ENCODE assay signal across 8 cellular contexts in the genomic region with DNA sequence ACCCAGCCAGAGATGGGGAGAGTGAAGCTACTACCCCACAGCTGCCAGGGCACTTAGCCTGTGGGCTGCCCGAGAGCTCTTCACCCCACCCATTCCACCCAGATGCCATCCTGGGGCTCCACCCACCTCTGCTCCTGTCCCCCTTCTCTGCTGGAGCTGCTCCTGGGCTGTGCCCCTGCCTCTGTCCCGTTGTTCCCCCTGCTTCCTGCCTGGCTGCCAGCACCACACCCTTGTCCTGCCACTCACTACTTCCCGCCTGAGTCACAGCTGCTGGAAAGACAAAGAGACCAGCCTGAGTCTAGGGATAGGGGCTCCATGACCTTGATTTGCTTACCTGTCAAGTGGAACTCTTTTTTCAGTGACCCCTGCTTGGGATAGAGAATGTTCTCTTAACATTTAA. TPM values are rescaled to one million over a fixed set of nuclear protein-coding genes. Genes with fewer than 3 reads are reported as not detected.
DNase-seq lines count a peak whose midpoint lies in the region; ATAC-seq and TF ChIP-seq lines count a peak whose summit lies in the region.

No MANE protein-coding gene starts in this region.

- H3K27ac Mint-ChIP-seq in T-helper 1 cell treated with Interleukin-12 subunit alpha and Interleukin-12 subunit beta and Interleukin-4 antibody, amounts not matched to agents 30 μg/mL and 1 μg/mL, for 36 hours: peak overlapping the region; percentile 83

- peaks cover 0 to 2% of the 10 kb centered on the region in 2 donors for H3K36me3 ChIP-seq in body of pancreas (replicated peaks in 1 of 2; ENCODE audit: insufficient read depth in 1 of 2, low read depth in 2 of 2)
- peaks cover 0 to 9% (median 3%) of the 10 kb centered on the region in 4 donors for H3K36me3 ChIP-seq in right lobe of liver

- no peaks in the 10 kb centered on the region for H3K27me3 ChIP-seq in body of pancreas
- no peaks in the 10 kb centered on the region for H3K27me3 ChIP-seq in right lobe of liver

- peaks cover 36% of the 10 kb centered on the region for H3K4me1 ChIP-seq in body of pancreas
- peaks cover 0 to 70% (median 14%) of the 10 kb centered on the region in 4 donors for H3K4me1 ChIP-seq in right lobe of liver

- intact Hi-C loops in body of pancreas (cut with DNase I): no loop called here
- intact Hi-C loops in right lobe of liver (cut with DNase I): no loop called here

- H3K36me3 Mint-ChIP-seq in T-helper 1 cell treated with Interleukin-12 subunit alpha and Interleukin-12 subunit beta and Interleukin-4 antibody, amounts not matched to agents 30 μg/mL and 1 μg/mL, for 36 hours (ENCODE audit: low read depth): peaks cover 22% of the 10 kb centered on the region

- TF ChIP-seq CTCF in body of pancreas (IDR thresholded peaks at IDR 0.05): no peak
- TF ChIP-seq CTCF in right lobe of liver (IDR thresholded peaks at IDR 0.05): no peak

- H3K4me3 ChIP-seq in body of pancreas: no peak overlapping the region
- no peak overlapping the region for H3K4me3 ChIP-seq in right lobe of liver

- no peak for ATAC-seq in body of pancreas
- peak; percentile 3 to 44 (median 26) for ATAC-seq in right lobe of liver
- ATAC-seq in GM21717 (IDR thresholded peaks at IDR 0.05; ENCODE audit: unreplicated experiment): no peak

- H3K9me3 ChIP-seq in body of pancreas (no peaks in the 10 kb centered on the region), right lobe of liver (no peaks in the 10 kb centered on the region)

- H3K4me1 Mint-ChIP-seq in T-helper 1 cell treated with Interleukin-12 subunit alpha and Interleukin-12 subunit beta and Interleukin-4 antibody, amounts not matched to agents 30 μg/mL and 1 μg/mL, for 36 hours (ENCODE audit: low read depth): peaks cover 38% of the 10 kb centered on the region

- no peak for TF ChIP-seq POLR2A in body of pancreas (IDR thresholded peaks at IDR 0.05)
- no peak for TF ChIP-seq POLR2A in right lobe of liver (IDR thresholded peaks at IDR 0.05)

- 29 to 36% methylated on average over 3 of the region's 3 CpGs for WGBS in body of pancreas, 2 donors
- WGBS in right lobe of liver (ENCODE audit: insufficient coverage, low coverage, low lambda C conversion rate, missing lambda C conversion rate): 38% methylated on average over 2 of the region's 3 CpGs

- no peak overlapping the region for H3K4me3 Mint-ChIP-seq in T-helper 1 cell treated with Interleukin-12 subunit alpha and Interleukin-12 subunit beta and Interleukin-4 antibody, amounts not matched to agents 30 μg/mL and 1 μg/mL, for 36 hours

- no peaks in the 10 kb centered on the region for H3K27me3 Mint-ChIP-seq in T-helper 1 cell treated with Interleukin-12 subunit alpha and Interleukin-12 subunit beta and Interleukin-4 antibody, amounts not matched to agents 30 μg/mL and 1 μg/mL, for 36 hours (ENCODE audit: low read depth)

- H3K27ac ChIP-seq in body of pancreas (peak overlapping the region in 3 of 4 donors; percentile 24 to 29 (median 27)), right lobe of liver (peak overlapping the region; percentile 36 to 53 (median 43)), temporal lobe (ENCODE audit: low read depth, low read length) (peak overlapping the region; percentile 44)

- DNase-seq in T-helper 1 cell (no peak), body of pancreas (no peak), right lobe of liver (peak in 1 of 3 donors; percentile 55), NCI-H1930 (lab: John Stamatoyannopoulos, UW) (no peak), hepatic stellate cell (ENCODE audit: low spot score) (no peak)

- H3K9me3 Mint-ChIP-seq in T-helper 1 cell treated with Interleukin-12 subunit alpha and Interleukin-12 subunit beta and Interleukin-4 antibody, amounts not matched to agents 30 μg/mL and 1 μg/mL, for 36 hours: no peaks in the 10 kb centered on the region

RNA-seq across cellular contexts. Expression of gene GNAI2, which starts 12.4 kb away (rescaled TPM):
- 10 to 100 TPM; 46.2 to 53.7 TPM for total RNA-seq in body of pancreas
- 100 to 1,000 TPM in 2 of 6 experiments, 10 to 100 TPM in 4; 73.3 to 125 (median 98.7) TPM for total RNA-seq in right lobe of liver
- total RNA-seq in temporal lobe: 83.1 TPM

RNA-seq across cellular contexts. Expression of gene SEMA3B, which starts 20.6 kb away (rescaled TPM):
- 100 to 1,000 TPM in 1 of 2 donors, 10 to 100 TPM in 1; 71.1 to 116 TPM for total RNA-seq in body of pancreas
- total RNA-seq in right lobe of liver: 1 to 10 TPM; 1.7 to 4.5 (median 2.6) TPM
- 3.2 TPM for total RNA-seq in temporal lobe

RNA-seq across cellular contexts. Expression of gene LSMEM2, which starts 30.5 kb away (rescaled TPM):
- total RNA-seq in body of pancreas (not detected), right lobe of liver (not detected), temporal lobe (not detected)

RNA-seq across cellular contexts. Expression of gene SLC38A3, which starts 43.3 kb away (rescaled TPM):
- 10 to 100 TPM in 1 of 2 donors, 1 to 10 TPM in 1; 4.6 to 48.0 TPM for total RNA-seq in body of pancreas
- total RNA-seq in right lobe of liver: 100 to 1,000 TPM in 4 of 6 experiments, 10 to 100 TPM in 2; 77.7 to 311 (median 190) TPM
- 5.4 TPM for total RNA-seq in temporal lobe

RNA-seq across cellular contexts. Expression of gene IFRD2, which starts 43.8 kb away (rescaled TPM):
- 100 to 1,000 TPM in 1 of 2 donors, 10 to 100 TPM in 1; 75.8 to 103 TPM for total RNA-seq in body of pancreas
- total RNA-seq in right lobe of liver: 10 to 100 TPM; 40.8 to 71.0 (median 56.3) TPM
- 10.8 TPM for total RNA-seq in temporal lobe

Comparison
In these comparisons a context has a peak if more than half of its experiments do, and no peak if none do; other contexts are left out.
1. ATAC-seq: peak in right lobe of liver (4 of 4); none in body of pancreas (single experiment) and GM21717 (single experiment).
2. RNA of gene SEMA3B, which starts 20.6 kb away (total RNA-seq): 71.1 to 116 TPM in body of pancreas; 3.2 TPM in temporal lobe (single experiment) and 1.7 to 4.5 TPM in right lobe of liver; every median in the first group is over 10 times any median in the second.
3. Peak in every context shown above with its lines, with median percentiles within 50 percentile points of each other: H3K27ac ChIP-seq.